ENCODE assay signal across 1 cellular context in the genomic region with DNA sequence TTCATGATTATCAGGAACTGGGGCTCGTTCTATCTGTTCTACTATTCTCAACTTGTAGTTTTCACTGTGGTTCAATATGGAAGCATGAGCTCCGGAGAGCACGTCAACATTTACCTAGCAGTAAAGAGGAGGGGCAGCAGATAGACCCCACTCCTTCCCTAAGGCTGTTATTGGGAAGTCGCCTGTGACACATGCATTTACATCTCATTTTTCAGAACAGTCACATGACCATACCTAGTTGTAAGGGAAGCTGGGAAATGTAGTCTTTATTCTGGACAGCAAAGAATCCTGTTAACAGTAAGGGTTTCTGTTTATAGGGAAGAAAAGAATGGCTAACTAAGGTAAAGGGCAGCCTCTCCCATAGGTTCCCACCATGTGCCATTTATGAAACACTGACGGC.
TF ChIP-seq lines count a peak whose summit lies in the region.

No MANE protein-coding gene starts in this region.

TF ChIP-seq in HCT116, 20 proteins besides CTCF, POLR2A, EP300 and RAD21 (continued from another document):
- no peak for TF ChIP-seq ZNF274 (IDR thresholded peaks at IDR 0.05; ENCODE audit: low read depth, low read length)
- TF ChIP-seq CBX3 (IDR thresholded peaks at IDR 0.05; ENCODE audit: low read depth), result no peak
- TF ChIP-seq CEBPB (IDR thresholded peaks at IDR 0.05; ENCODE audit: low read depth), result no peak
- TF ChIP-seq REST (IDR thresholded peaks at IDR 0.05; ENCODE audit: low read depth), result no peak
- no peak for TF ChIP-seq YY1 (IDR thresholded peaks at IDR 0.05; ENCODE audit: extremely low read depth, insufficient replicate concordance, low read depth, low read length)
- TF ChIP-seq ELF1 (IDR thresholded peaks at IDR 0.05; ENCODE audit: borderline replicate concordance, low read depth), result no peak
TF ChIP-seq in HCT116: peak in this region for 0.
